ENCODE assay signal across 1 cellular context in the genomic region with DNA sequence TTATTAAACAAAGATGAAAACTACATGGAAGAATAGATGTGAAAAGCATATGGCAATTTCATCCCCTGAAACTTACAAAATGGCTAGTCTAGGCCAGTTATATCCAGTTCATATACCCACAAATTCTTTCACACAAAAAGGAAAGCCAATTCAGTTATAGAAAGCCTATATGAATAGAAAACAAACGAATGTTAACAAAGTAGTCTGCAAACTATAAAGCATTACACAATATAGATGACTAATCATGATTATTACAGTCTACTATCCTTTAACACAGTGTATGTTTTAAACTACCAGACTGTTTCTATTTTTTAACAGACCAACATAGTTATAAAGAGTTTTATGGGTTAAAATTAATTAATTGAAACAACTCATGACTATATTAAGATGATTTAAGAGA.
TF ChIP-seq lines count a peak whose summit lies in the region.

No MANE protein-coding gene starts in this region.

TF ChIP-seq in IMR-90, 13 proteins besides CTCF, POLR2A, EP300 and RAD21:
- TF ChIP-seq BHLHE40 (IDR thresholded peaks at IDR 0.05; ENCODE audit: low read depth, low read length), result no peak
- TF ChIP-seq CEBPB (IDR thresholded peaks at IDR 0.05; ENCODE audit: low read depth, low read length), result peak; percentile 89
- TF ChIP-seq, protein P1, sequence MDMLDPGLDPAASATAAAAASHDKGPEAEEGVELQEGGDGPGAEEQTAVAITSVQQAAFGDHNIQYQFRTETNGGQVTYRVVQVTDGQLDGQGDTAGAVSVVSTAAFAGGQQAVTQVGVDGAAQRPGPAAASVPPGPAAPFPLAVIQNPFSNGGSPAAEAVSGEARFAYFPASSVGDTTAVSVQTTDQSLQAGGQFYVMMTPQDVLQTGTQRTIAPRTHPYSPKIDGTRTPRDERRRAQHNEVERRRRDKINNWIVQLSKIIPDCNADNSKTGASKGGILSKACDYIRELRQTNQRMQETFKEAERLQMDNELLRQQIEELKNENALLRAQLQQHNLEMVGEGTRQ (IDR thresholded peaks at IDR 0.05; ENCODE audit: low read depth, low read length), result no peak
- TF ChIP-seq RCOR1 (IDR thresholded peaks at IDR 0.05; ENCODE audit: insufficient replicate concordance, low read length), result no peak
- no peak for TF ChIP-seq SMC3 (IDR thresholded peaks at IDR 0.05; ENCODE audit: low read depth, low read length)
- TF ChIP-seq NFE2L2 (IDR thresholded peaks at IDR 0.05; ENCODE audit: low read depth, low read length), result no peak
- no peak for TF ChIP-seq FOS (IDR thresholded peaks at IDR 0.05; ENCODE audit: low read depth, low read length)
- no peak for TF ChIP-seq MAFK (IDR thresholded peaks at IDR 0.05; ENCODE audit: low read depth, low read length)
